ENCODE assay signal across 14 cellular contexts in the genomic region with DNA sequence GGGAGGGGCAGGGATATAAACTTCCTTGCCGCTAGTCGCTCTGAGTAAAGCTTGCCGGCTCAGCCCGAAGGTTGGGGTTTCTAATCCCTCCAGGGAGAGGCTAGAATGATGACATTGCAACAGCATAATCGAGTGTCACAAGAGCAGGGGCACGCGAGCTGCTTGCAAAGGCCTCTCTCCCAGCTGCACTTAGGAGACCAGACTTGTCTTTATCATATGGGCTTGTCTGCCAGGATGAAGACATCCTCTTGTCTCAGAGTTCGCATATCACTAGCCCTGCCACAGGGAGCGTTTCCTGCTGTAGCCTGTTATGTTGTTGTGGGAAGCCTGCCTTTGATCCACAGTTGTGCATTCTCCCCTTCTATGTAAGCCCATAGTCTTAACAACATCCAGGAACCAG.
A peak's percentile ranks its signal among the peaks of the same experiment; 100 is the strongest.
DNase-seq lines count a peak whose midpoint lies in the region; ATAC-seq, FAIRE-seq and TF ChIP-seq lines count a peak whose summit lies in the region.
"Had no signal": no experiment of that assay in that cellular context is flagged by ENCODE, and none has a peak within 500 bp of the region (broad histone marks: within the 10 kb centered on the region; RNA-seq: fewer than 3 reads in every experiment).

No MANE protein-coding gene starts in this region.

- H3K79me1 ChIP-seq in mesendoderm (ENCODE audit: low read length): no peaks in the 10 kb centered on the region

- TF ChIP-seq EP300 in HepG2 (IDR thresholded peaks at IDR 0.05; ENCODE audit: low read depth in 2 of 2, low read length in 2 of 2) (no peak), HepG2 (CRISPR knock-in tag; IDR thresholded peaks at IDR 0.05; ENCODE audit: borderline replicate concordance) (no peak), esophagus muscularis mucosa (IDR thresholded peaks at IDR 0.05) (no peak)

- H3K23ac ChIP-seq in mesendoderm (ENCODE audit: low read length): no peak overlapping the region

- WGBS in liver: 28% methylated on average over 9 of the region's 9 CpGs
- WGBS in HepG2 (ENCODE audit: low lambda C conversion rate): 95% methylated on average over 8 of the region's 9 CpGs
- no CpG with 5 or more reads among the region's 9 CpGs for WGBS in mesendoderm (ENCODE audit: extremely low coverage, insufficient coverage, low lambda C conversion rate)
- WGBS in esophagus muscularis mucosa: 83% methylated on average over 9 of the region's 9 CpGs

- CTCF ChIA-PET in HepG2 (lab: Yijun Ruan, JAX; ENCODE audit: low intra/inter-chr PET ratio, low total read pairs): no interaction called here

- peaks cover 0 to 29% (median 8%) of the 10 kb centered on the region in 4 donors for H3K4me1 ChIP-seq in liver (ENCODE audit: control insufficient read depth in 4 of 4, insufficient read depth in 4 of 4, low read length in 3 of 4)
- no peaks in the 10 kb centered on the region for H3K4me1 ChIP-seq in HepG2 (ENCODE audit: insufficient read depth, low read length)
- H3K4me1 ChIP-seq in mesendoderm (ENCODE audit: control insufficient read depth, low read depth, low read length): no peaks in the 10 kb centered on the region
- H3K4me1 ChIP-seq in esophagus muscularis mucosa: peaks cover 6 to 31% (median 7%) of the 10 kb centered on the region in 4 donors
- H3K4me1 ChIP-seq: upper lobe of left lung had no signal

- no peaks in the 10 kb centered on the region for H3K27me3 ChIP-seq in liver (ENCODE audit: control insufficient read depth in 4 of 4, insufficient read depth in 4 of 4, low read length in 3 of 4)
- no peaks in the 10 kb centered on the region for H3K27me3 ChIP-seq in HepG2 (ENCODE audit: control insufficient read depth in 1 of 2, insufficient read depth in 2 of 2, low read length in 2 of 2)
- H3K27me3 ChIP-seq in mesendoderm (ENCODE audit: insufficient read depth, low read length, poor library complexity): no peaks in the 10 kb centered on the region
- H3K27me3 ChIP-seq in esophagus muscularis mucosa: no peaks in the 10 kb centered on the region
- H3K27me3 ChIP-seq: upper lobe of left lung had no signal

- no peaks in the 10 kb centered on the region for H4K20me1 ChIP-seq in HepG2 (ENCODE audit: insufficient read depth, low read length)

- in situ Hi-C loops in HepG2 (cut with HindIII; ENCODE audit: extremely low pct_ligation_motif_present, low pct_unique_long_range_greater_than_20kb): no loop called here

- no TSS peak for BruUV-seq in HepG2 (replicated peaks; lab: Mats Ljungman, UMichigan)

- no peak for TF ChIP-seq POLR2A in HepG2 (IDR thresholded peaks at IDR 0.05; ENCODE audit: insufficient read depth in 1 of 2, low read depth in 2 of 2, low read length in 2 of 2)
- TF ChIP-seq POLR2A in esophagus muscularis mucosa (IDR thresholded peaks at IDR 0.05; ENCODE audit: low read depth): no peak

- H4K5ac ChIP-seq in mesendoderm (ENCODE audit: low read length): no peak overlapping the region

- H3K56ac ChIP-seq in mesendoderm (ENCODE audit: low read length): no peak overlapping the region

- H3K4me2 ChIP-seq in HepG2 (ENCODE audit: low read depth, low read length) (no peak overlapping the region), mesendoderm (ENCODE audit: low read length) (no peak overlapping the region)

- no peak overlapping the region for H2AK5ac ChIP-seq in mesendoderm (ENCODE audit: low read length)

- H3K18ac ChIP-seq in mesendoderm (ENCODE audit: low read length): no peak overlapping the region

- no peak for TF ChIP-seq CTCF in liver (IDR thresholded peaks at IDR 0.05; ENCODE audit: low read depth, low read length, missing input control)
- TF ChIP-seq CTCF in HepG2 (CRISPR knock-in tag; IDR thresholded peaks at IDR 0.05): no peak
- no peak for TF ChIP-seq CTCF in cardiac fibroblast (IDR thresholded peaks at IDR 0.05; ENCODE audit: low read depth, low read length)
- no peak for TF ChIP-seq CTCF in esophagus muscularis mucosa (IDR thresholded peaks at IDR 0.05)

- H3K27ac ChIP-seq in liver (ENCODE audit: low read depth in 1 of 2, low read length in 2 of 2) (peak overlapping the region; percentile 95 to 96), HepG2 (ENCODE audit: extremely low read length, insufficient read depth, low read length) (no peak overlapping the region), mesendoderm (ENCODE audit: low read depth, low read length) (no peak overlapping the region), esophagus muscularis mucosa (replicated peaks in 1 of 4) (no peak overlapping the region)
- H3K27ac ChIP-seq: SK-N-MC, upper lobe of left lung had no signal

- no peak overlapping the region for H2BK5ac ChIP-seq in mesendoderm (ENCODE audit: low read length)

- no peak overlapping the region for H3K4ac ChIP-seq in mesendoderm (ENCODE audit: low read depth, low read length)

- H3K9ac ChIP-seq in liver (ENCODE audit: low read depth in 1 of 2, low read length in 2 of 2): peak overlapping the region; percentile 70 to 83
- H3K9ac ChIP-seq in HepG2 (ENCODE audit: insufficient read depth, low read depth, low read length): no peak overlapping the region
- no peak overlapping the region for H3K9ac ChIP-seq in mesendoderm (ENCODE audit: low read length)

- TF ChIP-seq RAD21 in liver (IDR thresholded peaks at IDR 0.05) (no peak), HepG2 (CRISPR knock-in tag; IDR thresholded peaks at IDR 0.05) (no peak)

- intact Hi-C loops in HepG2 (cut with micrococcal nuclease; ENCODE audit: unreplicated experiment) (no loop called here), esophagus muscularis mucosa (cut with DNase I) (loop anchor here (10.0 kb wide), 1 partner anchor 99 kb away; no protein-coding TSS in a partner anchor)

- no peak for FAIRE-seq in HepG2 (lab: Jason Lieb, UNC)

- no peak overlapping the region for H2BK120ac ChIP-seq in mesendoderm (ENCODE audit: low read depth, low read length)

- H2AFZ ChIP-seq in HepG2 (ENCODE audit: low read length): no peak overlapping the region

- POLR2A ChIA-PET in HepG2 (lab: Yijun Ruan, JAX): no interaction called here

- H3K9me3 ChIP-seq in liver (ENCODE audit: control insufficient read depth in 4 of 4, low read length in 3 of 4): no peaks in the 10 kb centered on the region
- no peaks in the 10 kb centered on the region for H3K9me3 ChIP-seq in HepG2 (ENCODE audit: low read length)
- H3K9me3 ChIP-seq in esophagus muscularis mucosa: no peaks in the 10 kb centered on the region
- H3K9me3 ChIP-seq: upper lobe of left lung had no signal

- H3K36me3 ChIP-seq in liver (ENCODE audit: control insufficient read depth in 4 of 4, insufficient read depth in 3 of 4, low read depth in 1 of 4, low read length in 3 of 4) (peaks cover 0 to 4% (median 2%) of the 10 kb centered on the region in 4 donors), HepG2 (replicated peaks in 1 of 2; ENCODE audit: control insufficient read depth in 1 of 2, insufficient read depth in 2 of 2, low read length in 2 of 2) (no peaks in the 10 kb centered on the region), mesendoderm (ENCODE audit: control insufficient read depth, insufficient read depth, low read length) (no peaks in the 10 kb centered on the region), esophagus muscularis mucosa (peaks cover 4 to 68% (median 29%) of the 10 kb centered on the region in 4 donors)

- no peak overlapping the region for H4K8ac ChIP-seq in mesendoderm (ENCODE audit: low read depth, low read length)

- ATAC-seq in HepG2 (no peak), GM18858 (IDR thresholded peaks at IDR 0.05; ENCODE audit: unreplicated experiment) (no peak), GM21786 (IDR thresholded peaks at IDR 0.05; ENCODE audit: unreplicated experiment) (no peak)

- H3K79me2 ChIP-seq in HepG2 (ENCODE audit: insufficient read depth, low read length) (no peaks in the 10 kb centered on the region), mesendoderm (ENCODE audit: control insufficient read depth, insufficient read depth, low read length) (no peaks in the 10 kb centered on the region)

- DNase-seq in HepG2 (ENCODE audit: low spot score): no peak
- DNase-seq in cardiac fibroblast (ENCODE audit: low read depth in 2 of 2): peak; percentile 36 to 56
- DNase-seq in mesendoderm: peak; percentile 78
- no peak for DNase-seq in esophagus muscularis mucosa (ENCODE audit: extremely low spot score)
- no peak for DNase-seq in ecto neural progenitor cell (ENCODE audit: low spot score)
- DNase-seq: activated CD4-positive, alpha-beta T cell treated with anti-CD3 and anti-CD28 coated beads for 48 hours; DND-41; head of caudate nucleus; NCI-H526 treated with DMSO at 0.1 percent for 48 hours; upper lobe of left lung had no signal

- no peak overlapping the region for H2BK15ac ChIP-seq in mesendoderm (replicated peaks; ENCODE audit: low read depth)

- H3K4me3 ChIP-seq in liver (ENCODE audit: low read depth in 1 of 3, low read length in 3 of 3): peak overlapping the region; percentile 40 to 80 (median 50)
- H3K4me3 ChIP-seq in HepG2 (replicated peaks in 1 of 3; ENCODE audit: insufficient read depth in 1 of 3, low read depth in 2 of 3, low read length in 3 of 3): no peak overlapping the region
- no peak overlapping the region for H3K4me3 ChIP-seq in cardiac fibroblast (replicated peaks in 1 of 2; ENCODE audit: low read depth in 2 of 2, low read length in 2 of 2)
- H3K4me3 ChIP-seq in mesendoderm (ENCODE audit: low read length): no peak overlapping the region
- H3K4me3 ChIP-seq in esophagus muscularis mucosa: no peak overlapping the region
- H3K4me3 ChIP-seq: SK-N-MC, upper lobe of left lung had no signal

TF ChIP-seq in liver, 16 proteins besides CTCF, POLR2A, EP300 and RAD21 (continues in another document):
- TF ChIP-seq YY1 (IDR thresholded peaks at IDR 0.05) (peak; percentile 35), FOXA1 (IDR thresholded peaks at IDR 0.05) (no peak), HNF4A (conservative IDR thresholded peaks at IDR 0.05) (peak in 1 of 2 donors; percentile 14)

TF ChIP-seq in HepG2, 621 proteins besides CTCF, POLR2A, EP300 and RAD21 (continues in another document):
- no peak for TF ChIP-seq ZNF10 (CRISPR knock-in tag; IDR thresholded peaks at IDR 0.05; ENCODE audit: borderline replicate concordance, low read depth)
- TF ChIP-seq HOXA5 (CRISPR knock-in tag; IDR thresholded peaks at IDR 0.05): no peak
- TF ChIP-seq, protein P1, sequence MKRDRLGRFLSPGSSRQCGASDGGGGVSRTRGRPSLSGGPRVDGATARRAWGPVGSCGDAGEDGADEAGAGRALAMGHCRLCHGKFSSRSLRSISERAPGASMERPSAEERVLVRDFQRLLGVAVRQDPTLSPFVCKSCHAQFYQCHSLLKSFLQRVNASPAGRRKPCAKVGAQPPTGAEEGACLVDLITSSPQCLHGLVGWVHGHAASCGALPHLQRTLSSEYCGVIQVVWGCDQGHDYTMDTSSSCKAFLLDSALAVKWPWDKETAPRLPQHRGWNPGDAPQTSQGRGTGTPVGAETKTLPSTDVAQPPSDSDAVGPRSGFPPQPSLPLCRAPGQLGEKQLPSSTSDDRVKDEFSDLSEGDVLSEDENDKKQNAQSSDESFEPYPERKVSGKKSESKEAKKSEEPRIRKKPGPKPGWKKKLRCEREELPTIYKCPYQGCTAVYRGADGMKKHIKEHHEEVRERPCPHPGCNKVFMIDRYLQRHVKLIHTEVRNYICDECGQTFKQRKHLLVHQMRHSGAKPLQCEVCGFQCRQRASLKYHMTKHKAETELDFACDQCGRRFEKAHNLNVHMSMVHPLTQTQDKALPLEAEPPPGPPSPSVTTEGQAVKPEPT (CRISPR knock-in tag; IDR thresholded peaks at IDR 0.05; ENCODE audit: low read depth): no peak

Comparison
In these comparisons a context has a peak if more than half of its experiments do, and no peak if none do; other contexts are left out.
1. H3K27ac ChIP-seq: peak in liver (2 of 2); none in HepG2 (single experiment), mesendoderm (single experiment) and esophagus muscularis mucosa (0 of 4).
2. H3K4me3 ChIP-seq: peak in liver (3 of 3); none in HepG2 (0 of 3), cardiac fibroblast (0 of 2), mesendoderm (single experiment) and esophagus muscularis mucosa (0 of 4).
3. H3K9ac ChIP-seq: peak in liver (2 of 2); none in HepG2 (single experiment) and mesendoderm (single experiment).
4. DNase-seq: peak in cardiac fibroblast (2 of 2) and mesendoderm (single experiment); none in HepG2 (single experiment), esophagus muscularis mucosa (single experiment) and ecto neural progenitor cell (single experiment).